ENCODE assay signal across 1 cellular context in genomic region chr9:37410354-37410861, GRCh38.
TF ChIP-seq lines count a peak whose summit lies in the region.

No MANE protein-coding gene starts in this region.

TF ChIP-seq in H1, 55 proteins besides CTCF, POLR2A, EP300 and RAD21:
- TF ChIP-seq KDM1A (IDR thresholded peaks at IDR 0.05; ENCODE audit: borderline replicate concordance, low read length) = no peak
- no peak for TF ChIP-seq SIX5 (IDR thresholded peaks at IDR 0.05; ENCODE audit: low read depth, low read length)
- TF ChIP-seq PHF8 (conservative IDR thresholded peaks at IDR 0.05; ENCODE audit: low read depth, low read length) = no peak
- no peak for TF ChIP-seq ASH2L (IDR thresholded peaks at IDR 0.05; ENCODE audit: low read length)
